8 cellular contexts compared by ENCODE assay signal in the genomic region with DNA sequence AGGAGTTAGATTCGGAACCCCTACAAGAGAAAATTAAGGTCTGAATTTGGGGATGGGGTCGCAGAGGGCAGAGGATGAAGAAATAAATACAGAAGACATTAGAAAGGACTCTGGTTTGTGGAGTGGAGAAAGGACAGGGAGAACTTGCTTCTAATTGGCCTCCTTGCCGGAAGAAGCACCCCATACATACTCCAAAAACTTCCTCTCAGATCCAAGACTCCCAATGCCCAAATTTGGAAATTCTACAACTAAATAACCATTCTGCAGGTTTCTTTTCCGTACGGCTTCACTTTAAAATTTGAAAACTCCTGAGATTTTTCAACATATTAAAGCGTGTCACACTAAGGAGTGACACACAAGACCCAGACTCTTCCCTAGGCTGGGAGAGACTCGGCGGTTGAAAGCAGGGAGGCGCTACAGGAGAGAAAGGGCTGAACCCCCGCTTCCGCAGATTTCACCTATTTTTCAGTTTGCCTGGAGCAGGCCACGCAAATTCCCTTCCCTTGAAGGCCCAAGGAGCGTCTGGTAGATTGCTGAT. TPM values are rescaled to one million over a fixed set of nuclear protein-coding genes. Genes with fewer than 3 reads are reported as not detected.
A peak's percentile ranks its signal among the peaks of the same experiment; 100 is the strongest.
DNase-seq lines count a peak whose midpoint lies in the region; ATAC-seq and TF ChIP-seq lines count a peak whose summit lies in the region.

No MANE protein-coding gene starts in this region.

- H3K4me3 ChIP-seq in AG04449 (ENCODE audit: low read depth, low read length) = peak overlapping the region; percentile 90
- H3K4me3 ChIP-seq in SK-N-SH (ENCODE audit: low read depth in 2 of 2, low read length in 1 of 2) = peak overlapping the region; percentile 93 to 98
- peak overlapping the region; percentile 88 for H3K4me3 ChIP-seq in neural progenitor cell

- H3F3A ChIP-seq in SK-N-SH (replicated peaks; ENCODE audit: insufficient read depth) (peaks cover 27% of the 10 kb centered on the region), neural progenitor cell (ENCODE audit: low read depth) (peaks cover 44% of the 10 kb centered on the region)

- WGBS in SK-N-SH (ENCODE audit: low lambda C conversion rate) = 6% methylated on average over 13 of the region's 13 CpGs

- H3K9me3 Mint-ChIP-seq in neural progenitor cell = no peaks in the 10 kb centered on the region

- ATAC-seq in GM19351 (IDR thresholded peaks at IDR 0.05; ENCODE audit: unreplicated experiment) (peak; percentile 1), esophagus mucosa (peak; percentile 31), GM18907 (IDR thresholded peaks at IDR 0.05; ENCODE audit: unreplicated experiment) (no peak)

- no peaks in the 10 kb centered on the region for H3K9me2 ChIP-seq in SK-N-SH

- TF ChIP-seq CTCF in AG04449 (IDR thresholded peaks at IDR 0.05; ENCODE audit: insufficient read depth, low read length, missing control alignments) = no peak
- no peak for TF ChIP-seq CTCF in SK-N-SH (IDR thresholded peaks at IDR 0.05)
- no peak for TF ChIP-seq CTCF in neural progenitor cell (IDR thresholded peaks at IDR 0.05)

- no peak for TF ChIP-seq EP300 in SK-N-SH (IDR thresholded peaks at IDR 0.05; ENCODE audit: borderline replicate concordance in 1 of 2, low read depth in 1 of 2, low read length in 1 of 2)

- peak overlapping the region; percentile 95 to 98 for H3K27ac ChIP-seq in SK-N-SH (ENCODE audit: low read depth in 2 of 2, low read length in 1 of 2)
- H3K27ac ChIP-seq in neural progenitor cell = peak overlapping the region; percentile 91

- H3K4me1 ChIP-seq in SK-N-SH (ENCODE audit: control insufficient read depth in 1 of 2, insufficient read depth in 2 of 2, low read depth in 1 of 2, low read length in 1 of 2) = peaks cover 12 to 13% of the 10 kb centered on the region in 2 experiments; a peak in 3 of 4 replicates
- H3K4me1 ChIP-seq in neural progenitor cell = peaks cover 12% of the 10 kb centered on the region

- H3K27ac Mint-ChIP-seq in neural progenitor cell = peak overlapping the region; percentile 99

- POLR2A ChIA-PET in AG04449 (lab: Yijun Ruan, JAX) (no interaction called here), SK-N-SH (lab: Yijun Ruan, JAX) (no interaction called here)

- peak overlapping the region; percentile 98 for H3K9ac ChIP-seq in SK-N-SH
- H3K9ac ChIP-seq in neural progenitor cell = peak overlapping the region; percentile 92

- peak overlapping the region; percentile 99 for H3K4me3 Mint-ChIP-seq in neural progenitor cell

- TF ChIP-seq RAD21 in SK-N-SH (IDR thresholded peaks at IDR 0.05; ENCODE audit: low read length) = no peak

- H2AFZ ChIP-seq in SK-N-SH (ENCODE audit: low read depth) (peak overlapping the region; percentile 96), neural progenitor cell (replicated peaks) (peak overlapping the region; percentile 100)

- H3K79me2 ChIP-seq in SK-N-SH (ENCODE audit: insufficient read depth) = peaks cover 63% of the 10 kb centered on the region
- H3K79me2 ChIP-seq in neural progenitor cell (ENCODE audit: low read depth) = peaks cover 72% of the 10 kb centered on the region

- peaks cover 40% of the 10 kb centered on the region for H3K4me1 Mint-ChIP-seq in neural progenitor cell

- DNase-seq in AG04449 (ENCODE audit: low read depth, low spot score) (no peak), SK-N-SH (no peak), neural progenitor cell (ENCODE audit: low spot score) (no peak), UCSD-AML1 (lab: John Stamatoyannopoulos, UW; ENCODE audit: unreplicated experiment) (no peak)
- no peak for DNase-seq in activated CD4-positive, alpha-beta T cell treated with anti-CD3 and anti-CD28 coated beads, Interleukin-2, amount 50 U/mL, for 4 hours

- H3K36me3 ChIP-seq in SK-N-SH (replicated peaks in 1 of 2; ENCODE audit: control insufficient read depth in 1 of 2, insufficient read depth in 2 of 2, low read length in 1 of 2) (peaks cover 32% of the 10 kb centered on the region in 2 experiments), neural progenitor cell (peaks cover 23% of the 10 kb centered on the region)

- peaks cover 31% of the 10 kb centered on the region for H3K36me3 Mint-ChIP-seq in neural progenitor cell

- no peaks in the 10 kb centered on the region for H3K27me3 Mint-ChIP-seq in neural progenitor cell (ENCODE audit: insufficient read depth, low read depth)

- H3K4me2 ChIP-seq in SK-N-SH = peak overlapping the region; percentile 90
- H3K4me2 ChIP-seq in neural progenitor cell = peak overlapping the region; percentile 91

- CTCF ChIA-PET in AG04449 (lab: Yijun Ruan, JAX) = interaction anchor here (1.0 kb wide), 1 partner anchor 393 kb away, joined by 4 read pairs; no protein-coding TSS in a partner anchor
- CTCF ChIA-PET in SK-N-SH (lab: Yijun Ruan, JAX) = no interaction called here

- no peaks in the 10 kb centered on the region for H3K9me3 ChIP-seq in SK-N-SH
- no peaks in the 10 kb centered on the region for H3K9me3 ChIP-seq in neural progenitor cell (ENCODE audit: low read depth)

- H3K27me3 ChIP-seq in SK-N-SH (ENCODE audit: insufficient read depth) (no peaks in the 10 kb centered on the region), neural progenitor cell (no peaks in the 10 kb centered on the region)

- H4K20me1 ChIP-seq in SK-N-SH (ENCODE audit: insufficient read depth) (peaks cover 12% of the 10 kb centered on the region; the same call in 1 of the 2 replicates), neural progenitor cell (ENCODE audit: low read depth) (peaks cover 34% of the 10 kb centered on the region)

TF ChIP-seq in SK-N-SH, 30 proteins besides CTCF, POLR2A, EP300 and RAD21:
- TF ChIP-seq NFIC (IDR thresholded peaks at IDR 0.05; ENCODE audit: borderline replicate concordance) (no peak), EZH2phosphoT487 (IDR thresholded peaks at IDR 0.05; ENCODE audit: borderline replicate concordance, low read depth) (no peak), TCF12 (IDR thresholded peaks at IDR 0.05) (no peak), USF1 (IDR thresholded peaks at IDR 0.05; ENCODE audit: borderline replicate concordance, low read depth) (no peak), MAX (IDR thresholded peaks at IDR 0.05; ENCODE audit: low read depth) (no peak), RCOR1 (IDR thresholded peaks at IDR 0.05; ENCODE audit: low read length) (no peak), POLR2AphosphoS5 (IDR thresholded peaks at IDR 0.05; ENCODE audit: low read depth, low read length) (no peak), ELF1 (IDR thresholded peaks at IDR 0.05) (no peak)
TF ChIP-seq in SK-N-SH: peak in this region for 0.

RNA-seq across cellular contexts. Expression of gene CLHC1, which starts 0.5 kb away (rescaled TPM):
- polyA plus RNA-seq in SK-N-SH (2012; rRNA removed) = 3.8 and 7.7 TPM in 2 replicates
- 5.0 and 5.8 TPM in 2 replicates for polyA plus RNA-seq in SK-N-SH (2012; cell fraction: cytosol; rRNA removed)
- polyA plus RNA-seq in SK-N-SH (2012; cell fraction: nucleus; rRNA removed) = 8.8 and 26.5 TPM in 2 replicates
- total RNA-seq in esophagus mucosa = 5.3 TPM
- 23.2 and 24.6 TPM in 2 replicates for total RNA-seq in neural progenitor cell (ENCODE audit: low replicate concordance)

RNA-seq across cellular contexts. Expression of gene RPS27A, which starts 0.9 kb away (rescaled TPM):
- polyA plus RNA-seq in SK-N-SH (2012; rRNA removed) = 1,777 and 2,471 TPM in 2 replicates
- 3,120 and 3,746 TPM in 2 replicates for polyA plus RNA-seq in SK-N-SH (2012; cell fraction: cytosol; rRNA removed)
- 421 and 492 TPM in 2 replicates for polyA plus RNA-seq in SK-N-SH (2012; cell fraction: nucleus; rRNA removed)
- 846 TPM for total RNA-seq in esophagus mucosa
- total RNA-seq in neural progenitor cell (ENCODE audit: low replicate concordance) = 2,670 and 2,741 TPM in 2 replicates

RNA-seq across cellular contexts. Expression of gene MTIF2, which starts 37.4 kb away (rescaled TPM):
- 12.9 and 14.1 TPM in 2 replicates for polyA plus RNA-seq in SK-N-SH (2012; rRNA removed)
- 13.3 and 18.4 TPM in 2 replicates for polyA plus RNA-seq in SK-N-SH (2012; cell fraction: cytosol; rRNA removed)
- polyA plus RNA-seq in SK-N-SH (2012; cell fraction: nucleus; rRNA removed) = 15.5 and 24.3 TPM in 2 replicates
- total RNA-seq in esophagus mucosa (24.5 TPM), neural progenitor cell (ENCODE audit: low replicate concordance) (34.1 and 39.2 TPM in 2 replicates)
